In genomic region chr6:33851959-33852358, GRCh38 we compare ENCODE assay signal across 10 cellular contexts. TPM values are rescaled to one million over a fixed set of nuclear protein-coding genes. Genes with fewer than 3 reads are reported as not detected.
DNase-seq lines count a peak whose midpoint lies in the region; ATAC-seq and TF ChIP-seq lines count a peak whose summit lies in the region.
"Had no signal": no experiment of that assay in that cellular context is flagged by ENCODE, and none has a peak within 500 bp of the region (broad histone marks: within the 10 kb centered on the region; RNA-seq: fewer than 3 reads in every experiment).

No MANE protein-coding gene starts in this region.

- H3K27me3 ChIP-seq in stomach: peaks cover 0 to 64% (median 14%) of the 10 kb centered on the region in 3 donors

- H3K36me3 ChIP-seq in stomach: no peaks in the 10 kb centered on the region

- DNase-seq in NCI-H524 (lab: John Stamatoyannopoulos, UW): peak; percentile 69 to 78
- no peak for DNase-seq in NCI-H524 treated with DMSO at 0.1 percent for 48 hours (lab: John Stamatoyannopoulos, UW)
- peak; percentile 8 for DNase-seq in NCI-H526 treated with DMSO at 0.1 percent for 48 hours (lab: John Stamatoyannopoulos, UW)
- peak; percentile 46 for DNase-seq in epithelial cell of esophagus (ENCODE audit: low read depth)
- DNase-seq in progenitor cell of endocrine pancreas (ENCODE audit: low spot score, unreplicated experiment): peak; percentile 20
- no peak for DNase-seq in stomach
- no peak for DNase-seq in midbrain (lab: John Stamatoyannopoulos, UW)

- H3K4me1 ChIP-seq in stomach: peaks cover 0 to 9% (median 2%) of the 10 kb centered on the region in 4 donors

- WGBS in stomach, 5 donors: 10 to 22% (median 18%) methylated on average over 7 to 8 of the region's 8 CpGs

- H3K4me3 ChIP-seq in epithelial cell of esophagus (ENCODE audit: low read length): no peak overlapping the region
- no peak overlapping the region for H3K4me3 ChIP-seq in stomach

- no peak for TF ChIP-seq EP300 in stomach (IDR thresholded peaks at IDR 0.05)

- no peak overlapping the region for H3K4me3 Mint-ChIP-seq in progenitor cell of endocrine pancreas (ENCODE audit: low read depth)
- H3K4me3 Mint-ChIP-seq: CD8-positive, alpha-beta T cell had no signal

- H3K4me1 Mint-ChIP-seq in progenitor cell of endocrine pancreas (ENCODE audit: low read depth): peaks cover 13% of the 10 kb centered on the region

- H3K27ac Mint-ChIP-seq in progenitor cell of endocrine pancreas: no peak overlapping the region
- H3K27ac Mint-ChIP-seq: CD8-positive, alpha-beta T cell had no signal

- H3K27ac ChIP-seq in stomach: no peak overlapping the region

- H3K36me3 Mint-ChIP-seq in progenitor cell of endocrine pancreas (ENCODE audit: insufficient read depth): no peaks in the 10 kb centered on the region
- H3K36me3 Mint-ChIP-seq: CD8-positive, alpha-beta T cell had no signal

- no peaks in the 10 kb centered on the region for H3K9me3 ChIP-seq in stomach

- TF ChIP-seq POLR2A in stomach (IDR thresholded peaks at IDR 0.05): no peak

- H3K9me3 Mint-ChIP-seq in progenitor cell of endocrine pancreas (ENCODE audit: low read depth): no peaks in the 10 kb centered on the region
- H3K9me3 Mint-ChIP-seq: CD8-positive, alpha-beta T cell had no signal

- H3K27me3 Mint-ChIP-seq in progenitor cell of endocrine pancreas: peaks cover 16% of the 10 kb centered on the region

- no peak for ATAC-seq in GM18520 (IDR thresholded peaks at IDR 0.05; ENCODE audit: unreplicated experiment)
- ATAC-seq: CD8-positive, alpha-beta T cell had no signal

- TF ChIP-seq CTCF in epithelial cell of esophagus (IDR thresholded peaks at IDR 0.05; ENCODE audit: insufficient read depth, low read depth, low read length, missing control alignments) (peak; percentile 63), progenitor cell of endocrine pancreas (IDR thresholded peaks at IDR 0.05; ENCODE audit: unreplicated experiment) (peak; percentile 58), stomach (IDR thresholded peaks at IDR 0.05) (peak in 2 of 7 experiments; percentile 6 to 9)

- intact Hi-C loops in stomach (cut with DNase I; ENCODE audit: low total_unique reads): no loop called here

RNA-seq across cellular contexts. Expression of gene MLN, which starts 48.2 kb away (rescaled TPM):
- not detected in 2 replicates for total RNA-seq in progenitor cell of endocrine pancreas
- not detected for total RNA-seq in stomach
- polyA plus RNA-seq in stomach: not detected
- total RNA-seq: CD8-positive, alpha-beta T cell had no signal
- polyA plus RNA-seq: adipose tissue had no signal

Comparison
In these comparisons a context has a peak if more than half of its experiments do, and no peak if none do; other contexts are left out.
1. DNase-seq: peak in NCI-H524 (2 of 2), NCI-H526 treated with DMSO at 0.1 percent for 48 hours (single experiment), epithelial cell of esophagus (single experiment) and progenitor cell of endocrine pancreas (single experiment); none in NCI-H524 treated with DMSO at 0.1 percent for 48 hours (single experiment), stomach (single experiment) and midbrain (single experiment).